In genomic region chr3:76365284-76365683, GRCh38 we compare ENCODE assay signal across 26 cellular contexts.
"Had no signal": no experiment of that assay in that cellular context is flagged by ENCODE, and none has a peak within 500 bp of the region (broad histone marks: within the 10 kb centered on the region; RNA-seq: fewer than 3 reads in every experiment).

No MANE protein-coding gene starts in this region.

- ATAC-seq: activated T-cell treated with anti-CD3 and anti-CD28 coated beads, Interleukin-2, amount 50 U/mL, for 72 hours; Panc1; Right ventricle myocardium inferior; T-cell had no signal

- H3K27me3 ChIP-seq: MG63 had no signal

- H3K4me3 ChIP-seq: MG63, SK-N-MC had no signal

- H3K27ac ChIP-seq: KMS-11, SK-N-MC, VCaP had no signal

- DNase-seq: activated CD4-positive, alpha-beta memory T cell treated with anti-CD3 and anti-CD28 coated beads, Interleukin-2, amount 10 ng/mL, durations not matched to agents 7 days and 5 days; activated CD4-positive, alpha-beta T cell treated with anti-CD3 and anti-CD28 coated beads, Interleukin-2, amount 50 U/mL, for 1 hour; activated CD4-positive, CD25-positive, alpha-beta regulatory T cell; activated gamma-delta T cell treated with Interleukin-2 at 50 U/mL for 16 hours; activated naive CD4-positive, alpha-beta T cell treated with anti-CD3 and anti-CD28 coated beads, Interleukin-2, amount 10 ng/mL, durations not matched to agents 7 days and 5 days; activated naive CD8-positive, alpha-beta T cell treated with anti-CD3 and anti-CD28 coated beads for 36 hours; activated T-cell treated with anti-CD3 and anti-CD28 coated beads, Interleukin-2, amount 50 U/mL, for 72 hours; anterior cingulate cortex; cerebellar nuclear complex; MG63; MV-4-11; NCI-H1105; NCI-H1436; NCI-H1694 treated with DMSO at 0.1 percent for 48 hours; NCI-H2029 treated with DMSO at 0.1 percent for 48 hours; NCI-H446; NCI-H524; RPMI8226; T-cell; T-helper 2 cell; T1000 had no signal

- H3K9ac ChIP-seq: KMS-11 had no signal

- H3K9me3 ChIP-seq: MG63 had no signal

- H3K4me2 ChIP-seq: KMS-11 had no signal

- H3K36me3 ChIP-seq: MG63 had no signal
